Comparison of ENCODE assay signal across 9 cellular contexts in genomic region chr3:184582998-184583344, GRCh38. TPM values are rescaled to one million over a fixed set of nuclear protein-coding genes. Genes with fewer than 3 reads are reported as not detected.
DNase-seq lines count a peak whose midpoint lies in the region; ATAC-seq and TF ChIP-seq lines count a peak whose summit lies in the region.
"Had no signal": no experiment of that assay in that cellular context is flagged by ENCODE, and none has a peak within 500 bp of the region (broad histone marks: within the 10 kb centered on the region; RNA-seq: fewer than 3 reads in every experiment).

No MANE protein-coding gene starts in this region.

- ATAC-seq in stimulated activated naive CD8-positive, alpha-beta T cell treated with anti-CD3 and anti-CD28 coated beads, Interleukin-15, Interleukin-2, amounts not matched to agents 100 U/mL and 50 U/mL, for 24 hours: no peak
- no peak for ATAC-seq in gastroesophageal sphincter

- peaks cover 35% of the 10 kb centered on the region for H3K27me3 Mint-ChIP-seq in stimulated activated naive CD8-positive, alpha-beta T cell treated with anti-CD3 and anti-CD28 coated beads, Interleukin-15, Interleukin-2, amounts not matched to agents 100 ng/mL and 50 ng/mL, for 24 hours

- TF ChIP-seq CTCF in gastroesophageal sphincter (IDR thresholded peaks at IDR 0.05): no peak

- H3K9me3 ChIP-seq in gastroesophageal sphincter (no peaks in the 10 kb centered on the region), neuronal stem cell (replicated peaks in 1 of 2; ENCODE audit: control insufficient read depth in 2 of 2, insufficient read depth in 1 of 2, low read depth in 1 of 2, low read length in 2 of 2) (no peaks in the 10 kb centered on the region)

- no peak for DNase-seq in stimulated activated naive CD8-positive, alpha-beta T cell treated with anti-CD3 and anti-CD28 coated beads, Interleukin-15, Interleukin-2, amounts not matched to agents 100 U/mL and 50 U/mL, for 24 hours
- DNase-seq in neuronal stem cell (ENCODE audit: low spot score) (no peak), DMS53 (lab: John Stamatoyannopoulos, UW) (no peak), SKM-1 treated with dmso at 0.1 percent for 144 hours (lab: John Stamatoyannopoulos, UW; ENCODE audit: unreplicated experiment) (no peak), NCI-H1930 (lab: John Stamatoyannopoulos, UW) (no peak), ACHN (no peak)
- DNase-seq: stimulated activated CD4-positive, alpha-beta T cell treated with anti-CD3 and anti-CD28 coated beads, Interleukin-15, amount 100 ng/mL, for 24 hours had no signal

- H3K18ac ChIP-seq in neuronal stem cell (ENCODE audit: low read length): peak overlapping the region; percentile 99

- peak overlapping the region; percentile 4 for H2BK120ac ChIP-seq in neuronal stem cell (ENCODE audit: low read depth, low read length)

- H3K23ac ChIP-seq in neuronal stem cell (ENCODE audit: low read depth, low read length, poor library complexity): peak overlapping the region; percentile 32

- H3K27ac Mint-ChIP-seq in stimulated activated naive CD8-positive, alpha-beta T cell treated with anti-CD3 and anti-CD28 coated beads, Interleukin-15, Interleukin-2, amounts not matched to agents 100 ng/mL and 50 ng/mL, for 24 hours: no peak overlapping the region

- peak overlapping the region; percentile 100 for H2BK15ac ChIP-seq in neuronal stem cell (ENCODE audit: low read length)

- H3K9me3 Mint-ChIP-seq in stimulated activated naive CD8-positive, alpha-beta T cell treated with anti-CD3 and anti-CD28 coated beads, Interleukin-15, Interleukin-2, amounts not matched to agents 100 ng/mL and 50 ng/mL, for 24 hours: no peaks in the 10 kb centered on the region

- H3K4me3 ChIP-seq in gastroesophageal sphincter: peak overlapping the region; percentile 63 to 76
- peak overlapping the region; percentile 38 to 68 for H3K4me3 ChIP-seq in neuronal stem cell (ENCODE audit: low read length in 2 of 2)

- peak overlapping the region; percentile 74 for H4K91ac ChIP-seq in neuronal stem cell (ENCODE audit: low read depth, low read length, poor library complexity)

- H3K4me2 ChIP-seq in neuronal stem cell (ENCODE audit: insufficient read depth, low read length, poor library complexity, severe bottlenecking): peak overlapping the region; percentile 90

- H3K4me1 ChIP-seq in gastroesophageal sphincter: peaks cover 0 to 40% (median 6%) of the 10 kb centered on the region in 3 donors
- peaks cover 31 to 36% of the 10 kb centered on the region in 2 donors for H3K4me1 ChIP-seq in neuronal stem cell (ENCODE audit: control insufficient read depth in 2 of 2, insufficient read depth in 1 of 2, low read depth in 1 of 2, low read length in 2 of 2)

- peak overlapping the region; percentile 24 for H4K8ac ChIP-seq in neuronal stem cell (ENCODE audit: low read depth, low read length)

- H3K36me3 ChIP-seq in gastroesophageal sphincter (peaks cover 0 to 37% of the 10 kb centered on the region in 2 donors), neuronal stem cell (replicated peaks in 1 of 2; ENCODE audit: control insufficient read depth in 2 of 2, insufficient read depth in 2 of 2, low read length in 2 of 2) (peaks cover 4 to 43% of the 10 kb centered on the region in 2 donors)

- peak overlapping the region; percentile 62 for H2AFZ ChIP-seq in neuronal stem cell (ENCODE audit: low read length)

- H2BK5ac ChIP-seq in neuronal stem cell (ENCODE audit: low read length): peak overlapping the region; percentile 89

- H3K4me3 Mint-ChIP-seq in stimulated activated naive CD8-positive, alpha-beta T cell treated with anti-CD3 and anti-CD28 coated beads, Interleukin-15, Interleukin-2, amounts not matched to agents 100 ng/mL and 50 ng/mL, for 24 hours: peak overlapping the region; percentile 45

- H3K27me3 ChIP-seq in gastroesophageal sphincter: no peaks in the 10 kb centered on the region
- H3K27me3 ChIP-seq in neuronal stem cell (ENCODE audit: control insufficient read depth in 3 of 3, insufficient read depth in 3 of 3, low read depth in 1 of 3, low read length in 3 of 3): peaks cover 0 to 10% (median 0%) of the 10 kb centered on the region in 3 experiments

- peak overlapping the region; percentile 47 to 86 (median 78) for H3K27ac ChIP-seq in gastroesophageal sphincter
- H3K27ac ChIP-seq in neuronal stem cell (replicated peaks; ENCODE audit: low read length): peak overlapping the region; percentile 77

- no peaks in the 10 kb centered on the region for H3K79me1 ChIP-seq in neuronal stem cell (ENCODE audit: low read depth, low read length)

- in situ Hi-C loops in ACHN (cut with HindIII; ENCODE audit: low pct_ligation_motif_present, low pct_unique_long_range_greater_than_20kb, low sequenced_read_pairs): no loop called here

- no peak for TF ChIP-seq EP300 in gastroesophageal sphincter (IDR thresholded peaks at IDR 0.05)

- H3K4ac ChIP-seq in neuronal stem cell (ENCODE audit: low read length): peak overlapping the region; percentile 8

- no peaks in the 10 kb centered on the region for H3K36me3 Mint-ChIP-seq in stimulated activated naive CD8-positive, alpha-beta T cell treated with anti-CD3 and anti-CD28 coated beads, Interleukin-15, Interleukin-2, amounts not matched to agents 100 ng/mL and 50 ng/mL, for 24 hours (ENCODE audit: low read depth)

- peak overlapping the region; percentile 97 for H2BK12ac ChIP-seq in neuronal stem cell (ENCODE audit: low read length)

- peak overlapping the region; percentile 95 for H3K14ac ChIP-seq in neuronal stem cell (ENCODE audit: low read length)

- no peak for TF ChIP-seq POLR2A in gastroesophageal sphincter (IDR thresholded peaks at IDR 0.05)

- peaks cover 8% of the 10 kb centered on the region for H3K4me1 Mint-ChIP-seq in stimulated activated naive CD8-positive, alpha-beta T cell treated with anti-CD3 and anti-CD28 coated beads, Interleukin-15, Interleukin-2, amounts not matched to agents 100 ng/mL and 50 ng/mL, for 24 hours (ENCODE audit: low read depth)

- peak overlapping the region; percentile 96 for H3K9ac ChIP-seq in neuronal stem cell (ENCODE audit: low read depth, low read length, poor library complexity)

- H2AK5ac ChIP-seq in neuronal stem cell (ENCODE audit: low read depth, low read length): peak overlapping the region; percentile 12

- WGBS in gastroesophageal sphincter (ENCODE audit: low coverage in 1 of 2), 2 donors: 14 to 18% methylated on average over 4 to 7 of the region's 13 CpGs
- no CpG with 5 or more reads among the region's 13 CpGs for WGBS in neuronal stem cell (ENCODE audit: extremely low coverage in 2 of 2, insufficient read length in 2 of 2, insufficient replicate concordance in 1 of 2), 2 donors

RNA-seq across cellular contexts. Expression of gene EPHB3, which starts 21.4 kb away (rescaled TPM):
- total RNA-seq in gastroesophageal sphincter: 10 to 100 TPM in 1 of 4 donors, 1 to 10 TPM in 3; 3.1 to 10.6 (median 4.6) TPM
- polyA plus RNA-seq in neuronal stem cell (2013, experiment 1 of 2): 3.8 TPM
- 4.3 TPM for polyA plus RNA-seq in neuronal stem cell (2013, experiment 2 of 2)
